Comparison of ENCODE assay signal across 2 cellular contexts in genomic region chr10:66836057-66836456, GRCh38.
TF ChIP-seq lines count a peak whose summit lies in the region.

No MANE protein-coding gene starts in this region.

TF ChIP-seq in IMR-90, 13 proteins besides CTCF, POLR2A, EP300 and RAD21:
- TF ChIP-seq USF2 (IDR thresholded peaks at IDR 0.05; ENCODE audit: low read depth, low read length) (no peak), NFE2L2 (IDR thresholded peaks at IDR 0.05; ENCODE audit: low read depth, low read length) (peak; percentile 68; the same call in 1 of the 2 replicates), MAZ (IDR thresholded peaks at IDR 0.05; ENCODE audit: borderline replicate concordance, low read depth, low read length) (no peak), BHLHE40 (IDR thresholded peaks at IDR 0.05; ENCODE audit: low read depth, low read length) (no peak), MAFK (IDR thresholded peaks at IDR 0.05; ENCODE audit: low read depth, low read length) (peak; percentile 88), RFX5 (IDR thresholded peaks at IDR 0.05; ENCODE audit: low read depth, low read length) (no peak), FOS (IDR thresholded peaks at IDR 0.05; ENCODE audit: low read depth, low read length) (0 out of 2 replicates have a peak, but pooled peaks have one; percentile 18), ELK1 (IDR thresholded peaks at IDR 0.05; ENCODE audit: borderline replicate concordance, low read depth, low read length) (no peak)

TF ChIP-seq in H1, 55 proteins besides CTCF, POLR2A, EP300 and RAD21:
- TF ChIP-seq SIRT6 (IDR thresholded peaks at IDR 0.05; ENCODE audit: low read length) (no peak), SUZ12 (IDR thresholded peaks at IDR 0.05; ENCODE audit: low read length) (no peak), BACH1 (IDR thresholded peaks at IDR 0.05; ENCODE audit: low read length) (peak; percentile 86), RNF2 (IDR thresholded peaks at IDR 0.05; ENCODE audit: borderline replicate concordance, low read depth, low read length, missing control alignments, poor library complexity, severe bottlenecking) (no peak), TAF1 (IDR thresholded peaks at IDR 0.05; ENCODE audit: low read depth, low read length) (no peak), SIN3A (conservative IDR thresholded peaks at IDR 0.05 in 1 of 2, IDR thresholded peaks at IDR 0.05 in 1 of 2; ENCODE audit: low read depth in 1 of 2, low read length in 2 of 2) (no peak), HDAC6 (IDR thresholded peaks at IDR 0.05; ENCODE audit: low read depth, low read length) (no peak), USF2 (IDR thresholded peaks at IDR 0.05; ENCODE audit: low read length) (no peak), SAP30 (IDR thresholded peaks at IDR 0.05; ENCODE audit: insufficient read depth, insufficient replicate concordance, low read length) (no peak), MAFK (IDR thresholded peaks at IDR 0.05; ENCODE audit: low read depth, low read length) (peak; percentile 44; the same call in 1 of the 2 replicates), YY1 (IDR thresholded peaks at IDR 0.05; ENCODE audit: low read depth, low read length) (no peak), FOSL1 (IDR thresholded peaks at IDR 0.05; ENCODE audit: insufficient read depth, low read depth, low read length) (no peak), JUND (IDR thresholded peaks at IDR 0.05; ENCODE audit: low read length) (no peak), POU5F1 (IDR thresholded peaks at IDR 0.05; ENCODE audit: low read depth, low read length) (no peak)
